ENCODE assay signal across 1 cellular context in the genomic region with DNA sequence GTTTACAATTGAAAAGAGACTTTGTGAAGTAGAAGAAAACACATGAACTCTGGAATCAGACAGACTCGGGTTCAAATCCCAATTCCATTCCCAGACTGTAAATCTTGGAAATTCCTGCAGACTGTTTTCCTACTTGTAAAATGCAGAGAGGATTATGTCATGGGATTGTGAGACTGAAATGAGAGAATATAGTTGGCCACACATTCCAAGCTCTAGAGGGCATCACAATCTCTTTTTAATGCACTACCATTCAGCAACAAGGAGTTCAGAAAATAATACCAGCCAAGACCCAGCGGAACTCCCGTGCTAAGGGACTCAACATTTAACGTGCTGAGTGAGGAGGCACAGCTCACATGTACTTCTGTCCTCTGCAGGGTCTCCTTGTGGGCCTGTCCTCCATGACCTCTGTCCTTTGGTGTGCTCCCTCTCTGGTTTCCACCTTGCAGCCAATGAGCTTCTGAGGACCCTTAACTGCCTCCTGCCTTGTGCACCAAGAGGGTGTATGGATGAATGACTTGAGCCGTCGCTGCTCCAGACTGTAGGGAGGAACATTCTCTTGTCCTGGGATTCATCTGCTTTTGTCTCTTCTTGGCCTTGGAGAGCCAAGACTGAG.
TF ChIP-seq lines count a peak whose summit lies in the region.

No MANE protein-coding gene starts in this region.

TF ChIP-seq in GM23338, 12 proteins besides CTCF, POLR2A, EP300 and RAD21 (continued from another document):
- TF ChIP-seq, protein P1, sequence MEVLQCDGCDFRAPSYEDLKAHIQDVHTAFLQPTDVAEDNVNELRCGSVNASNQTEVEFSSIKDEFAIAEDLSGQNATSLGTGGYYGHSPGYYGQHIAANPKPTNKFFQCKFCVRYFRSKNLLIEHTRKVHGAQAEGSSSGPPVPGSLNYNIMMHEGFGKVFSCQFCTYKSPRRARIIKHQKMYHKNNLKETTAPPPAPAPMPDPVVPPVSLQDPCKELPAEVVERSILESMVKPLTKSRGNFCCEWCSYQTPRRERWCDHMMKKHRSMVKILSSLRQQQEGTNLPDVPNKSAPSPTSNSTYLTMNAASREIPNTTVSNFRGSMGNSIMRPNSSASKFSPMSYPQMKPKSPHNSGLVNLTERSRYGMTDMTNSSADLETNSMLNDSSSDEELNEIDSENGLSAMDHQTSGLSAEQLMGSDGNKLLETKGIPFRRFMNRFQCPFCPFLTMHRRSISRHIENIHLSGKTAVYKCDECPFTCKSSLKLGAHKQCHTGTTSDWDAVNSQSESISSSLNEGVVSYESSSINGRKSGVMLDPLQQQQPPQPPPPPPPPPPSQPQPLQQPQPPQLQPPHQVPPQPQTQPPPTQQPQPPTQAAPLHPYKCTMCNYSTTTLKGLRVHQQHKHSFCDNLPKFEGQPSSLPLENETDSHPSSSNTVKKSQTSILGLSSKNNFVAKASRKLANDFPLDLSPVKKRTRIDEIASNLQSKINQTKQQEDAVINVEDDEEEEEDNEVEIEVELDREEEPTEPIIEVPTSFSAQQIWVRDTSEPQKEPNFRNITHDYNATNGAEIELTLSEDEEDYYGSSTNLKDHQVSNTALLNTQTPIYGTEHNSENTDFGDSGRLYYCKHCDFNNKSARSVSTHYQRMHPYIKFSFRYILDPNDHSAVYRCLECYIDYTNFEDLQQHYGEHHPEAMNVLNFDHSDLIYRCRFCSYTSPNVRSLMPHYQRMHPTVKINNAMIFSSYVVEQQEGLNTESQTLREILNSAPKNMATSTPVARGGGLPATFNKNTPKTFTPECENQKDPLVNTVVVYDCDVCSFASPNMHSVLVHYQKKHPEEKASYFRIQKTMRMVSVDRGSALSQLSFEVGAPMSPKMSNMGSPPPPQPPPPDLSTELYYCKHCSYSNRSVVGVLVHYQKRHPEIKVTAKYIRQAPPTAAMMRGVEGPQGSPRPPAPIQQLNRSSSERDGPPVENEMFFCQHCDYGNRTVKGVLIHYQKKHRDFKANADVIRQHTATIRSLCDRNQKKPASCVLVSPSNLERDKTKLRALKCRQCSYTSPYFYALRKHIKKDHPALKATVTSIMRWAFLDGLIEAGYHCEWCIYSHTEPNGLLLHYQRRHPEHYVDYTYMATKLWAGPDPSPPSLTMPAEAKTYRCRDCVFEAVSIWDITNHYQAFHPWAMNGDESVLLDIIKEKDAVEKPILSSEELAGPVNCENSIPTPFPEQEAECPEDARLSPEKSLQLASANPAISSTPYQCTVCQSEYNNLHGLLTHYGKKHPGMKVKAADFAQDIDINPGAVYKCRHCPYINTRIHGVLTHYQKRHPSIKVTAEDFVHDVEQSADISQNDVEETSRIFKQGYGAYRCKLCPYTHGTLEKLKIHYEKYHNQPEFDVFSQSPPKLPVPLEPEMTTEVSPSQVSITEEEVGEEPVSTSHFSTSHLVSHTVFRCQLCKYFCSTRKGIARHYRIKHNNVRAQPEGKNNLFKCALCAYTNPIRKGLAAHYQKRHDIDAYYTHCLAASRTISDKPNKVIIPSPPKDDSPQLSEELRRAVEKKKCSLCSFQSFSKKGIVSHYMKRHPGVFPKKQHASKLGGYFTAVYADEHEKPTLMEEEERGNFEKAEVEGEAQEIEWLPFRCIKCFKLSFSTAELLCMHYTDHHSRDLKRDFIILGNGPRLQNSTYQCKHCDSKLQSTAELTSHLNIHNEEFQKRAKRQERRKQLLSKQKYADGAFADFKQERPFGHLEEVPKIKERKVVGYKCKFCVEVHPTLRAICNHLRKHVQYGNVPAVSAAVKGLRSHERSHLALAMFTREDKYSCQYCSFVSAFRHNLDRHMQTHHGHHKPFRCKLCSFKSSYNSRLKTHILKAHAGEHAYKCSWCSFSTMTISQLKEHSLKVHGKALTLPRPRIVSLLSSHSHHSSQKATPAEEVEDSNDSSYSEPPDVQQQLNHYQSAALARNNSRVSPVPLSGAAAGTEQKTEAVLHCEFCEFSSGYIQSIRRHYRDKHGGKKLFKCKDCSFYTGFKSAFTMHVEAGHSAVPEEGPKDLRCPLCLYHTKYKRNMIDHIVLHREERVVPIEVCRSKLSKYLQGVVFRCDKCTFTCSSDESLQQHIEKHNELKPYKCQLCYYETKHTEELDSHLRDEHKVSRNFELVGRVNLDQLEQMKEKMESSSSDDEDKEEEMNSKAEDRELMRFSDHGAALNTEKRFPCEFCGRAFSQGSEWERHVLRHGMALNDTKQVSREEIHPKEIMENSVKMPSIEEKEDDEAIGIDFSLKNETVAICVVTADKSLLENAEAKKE (CRISPR knock-in tag; IDR thresholded peaks at IDR 0.05) = no peak
- TF ChIP-seq JUNB (IDR thresholded peaks at IDR 0.05; ENCODE audit: unreplicated experiment) (no peak), EZH2 (IDR thresholded peaks at IDR 0.05; ENCODE audit: low read depth, unreplicated experiment) (no peak), NANOG (IDR thresholded peaks at IDR 0.05; ENCODE audit: borderline replicate concordance) (no peak), ZNF331 (CRISPR knock-in tag; IDR thresholded peaks at IDR 0.05; ENCODE audit: low read depth) (no peak), ZNF114 (CRISPR knock-in tag; IDR thresholded peaks at IDR 0.05) (no peak), REST (IDR thresholded peaks at IDR 0.05; ENCODE audit: unreplicated experiment) (no peak), POLR2AphosphoS5 (IDR thresholded peaks at IDR 0.05; ENCODE audit: low read depth) (no peak), CREB1 (CRISPR knock-in tag; IDR thresholded peaks at IDR 0.05; ENCODE audit: low read depth) (no peak)
- TF ChIP-seq, protein P2, sequence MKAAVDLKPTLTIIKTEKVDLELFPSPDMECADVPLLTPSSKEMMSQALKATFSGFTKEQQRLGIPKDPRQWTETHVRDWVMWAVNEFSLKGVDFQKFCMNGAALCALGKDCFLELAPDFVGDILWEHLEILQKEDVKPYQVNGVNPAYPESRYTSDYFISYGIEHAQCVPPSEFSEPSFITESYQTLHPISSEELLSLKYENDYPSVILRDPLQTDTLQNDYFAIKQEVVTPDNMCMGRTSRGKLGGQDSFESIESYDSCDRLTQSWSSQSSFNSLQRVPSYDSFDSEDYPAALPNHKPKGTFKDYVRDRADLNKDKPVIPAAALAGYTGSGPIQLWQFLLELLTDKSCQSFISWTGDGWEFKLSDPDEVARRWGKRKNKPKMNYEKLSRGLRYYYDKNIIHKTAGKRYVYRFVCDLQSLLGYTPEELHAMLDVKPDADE (IDR thresholded peaks at IDR 0.05) = no peak
